ENCODE assay signal across 26 cellular contexts in genomic region chr7:28643369-28644340, GRCh38.
DNase-seq lines count a peak whose midpoint lies in the region; ATAC-seq, FAIRE-seq and TF ChIP-seq lines count a peak whose summit lies in the region.
"Had no signal": no experiment of that assay in that cellular context is flagged by ENCODE, and none has a peak within 500 bp of the region (broad histone marks: within the 10 kb centered on the region; RNA-seq: fewer than 3 reads in every experiment).

No MANE protein-coding gene starts in this region.

- H3K4me1 ChIP-seq in Caco-2 (peaks cover 43% of the 10 kb centered on the region), H9 (ENCODE audit: insufficient read depth, low read length) (peaks cover 9% of the 10 kb centered on the region; the same call in 1 of the 2 replicates), astrocyte (ENCODE audit: insufficient read depth, low read length) (no peaks in the 10 kb centered on the region)

- H3K27ac ChIP-seq in H9 (ENCODE audit: insufficient read length, low read depth, low read length): no peak overlapping the region
- no peak overlapping the region for H3K27ac ChIP-seq in astrocyte (ENCODE audit: low read depth, low read length)
- H3K27ac ChIP-seq: ovary had no signal

- FAIRE-seq in astrocyte (lab: Jason Lieb, UNC): no peak
- FAIRE-seq: endothelial cell of umbilical vein, GM12878 had no signal

- intact Hi-C loops in Caco-2 (cut with micrococcal nuclease; ENCODE audit: unreplicated experiment): no loop called here

- no peak overlapping the region for H3K56ac ChIP-seq in H9 (ENCODE audit: insufficient read length, low read depth, low read length)

- no peak overlapping the region for H3K4me2 ChIP-seq in H9 (ENCODE audit: insufficient read depth, insufficient read length, low read length)
- H3K4me2 ChIP-seq in astrocyte (ENCODE audit: low read length): no peak overlapping the region

- no CpG with 5 or more reads among the region's 3 CpGs for WGBS in H9 (ENCODE audit: extremely low coverage, insufficient read length, low lambda C conversion rate)

- H4K8ac ChIP-seq in H9 (replicated peaks; ENCODE audit: insufficient read length, low read depth, low read length): no peak overlapping the region

- H4K20me1 ChIP-seq in H9 (ENCODE audit: control insufficient read depth, insufficient read depth, insufficient read length): no peaks in the 10 kb centered on the region
- no peaks in the 10 kb centered on the region for H4K20me1 ChIP-seq in astrocyte (ENCODE audit: insufficient read depth, low read length)

- H3K4me1 Mint-ChIP-seq in Caco-2 (ENCODE audit: low read depth, unreplicated experiment) (peaks cover 19% of the 10 kb centered on the region), H9 (peaks cover 16 to 22% of the 10 kb centered on the region in 2 experiments), astrocyte (ENCODE audit: low read depth, unreplicated experiment) (peaks cover 23% of the 10 kb centered on the region)
- H3K4me1 Mint-ChIP-seq: activated CD4-positive, alpha-beta T cell treated with anti-CD3 and anti-CD28 coated beads for 36 hours; central memory CD8-positive, alpha-beta T cell; natural killer cell; stimulated activated effector memory CD8-positive, alpha-beta T cell treated with anti-CD3 and anti-CD28 coated beads, Interleukin-12 subunit alpha, Interleukin-12 subunit beta, amount 100 ng/mL, for 72 hours had no signal

- no peak overlapping the region for H4K5ac ChIP-seq in H9 (ENCODE audit: insufficient read length, low read depth, low read length)

- CTCF ChIA-PET in Caco-2 (lab: Charles Lee): interaction anchor here (0.8 kb wide), 1 partner anchor 231 kb away, joined by 3 read pairs; the partner anchor contains the start of gene CREB5

- H3K27me3 ChIP-seq in Caco-2 (replicated peaks; ENCODE audit: control insufficient read depth, insufficient read depth, low read length) (no peaks in the 10 kb centered on the region), H9 (ENCODE audit: insufficient read depth, low read length) (no peaks in the 10 kb centered on the region), astrocyte (ENCODE audit: insufficient read depth, low read length) (no peaks in the 10 kb centered on the region)
- H3K27me3 ChIP-seq: dorsolateral prefrontal cortex, ovary had no signal

- H3K18ac ChIP-seq in H9 (ENCODE audit: insufficient read length, low read depth, low read length): peak overlapping the region; percentile 30

- no TSS peak for BruUV-seq in Caco-2 (replicated peaks; lab: Mats Ljungman, UMichigan)

- no peaks in the 10 kb centered on the region for H3K23me2 ChIP-seq in H9 (ENCODE audit: insufficient read length, low read depth, low read length, poor library complexity, severe bottlenecking)

- no peak overlapping the region for H2AK5ac ChIP-seq in H9 (ENCODE audit: insufficient read length, low read length)

- DNase-seq in Caco-2 (peak; percentile 62 to 66), H9 (peak; percentile 39), astrocyte (ENCODE audit: low read depth) (no peak), left kidney (ENCODE audit: low read depth, low spot score) (peak; percentile 34), MV-4-11 (lab: John Stamatoyannopoulos, UW) (no peak), COLO668 (lab: John Stamatoyannopoulos, UW; ENCODE audit: unreplicated experiment) (no peak)
- no peak for DNase-seq in stimulated activated CD8-positive, alpha-beta memory T cell treated with anti-CD3 and anti-CD28 coated beads, Interleukin-4, amount 100 ng/mL, for 48 hours
- DNase-seq: ACHN; activated CD4-positive, alpha-beta T cell treated with anti-CD3 and anti-CD28 coated beads for 36 hours; activated gamma-delta T cell; activated T-cell treated with anti-CD3 and anti-CD28 coated beads, Interleukin-2, amount 50 U/mL, for 1 hour; dorsolateral prefrontal cortex; hypothalamus; left ventricle myocardium superior; natural killer cell; NCI-H1436 treated with DMSO at 0.1 percent for 48 hours; NCI-H510A treated with DMSO at 0.1 percent for 48 hours; ovary; Right ventricle myocardium superior; stimulated activated CD4-positive, alpha-beta T cell treated with anti-CD3 and anti-CD28 coated beads, Interleukin-2, amount 100 ng/mL, for 48 hours had no signal

- H3K4me3 ChIP-seq in Caco-2 (ENCODE audit: low read depth, low read length): no peak overlapping the region
- H3K4me3 ChIP-seq in astrocyte (ENCODE audit: insufficient read depth, low read depth, low read length): no peak overlapping the region
- H3K4me3 ChIP-seq: dorsolateral prefrontal cortex, GM12878, ovary had no signal

- TF ChIP-seq CTCF in Caco-2 (IDR thresholded peaks at IDR 0.05; ENCODE audit: insufficient read depth in 1 of 2, low read depth in 1 of 2, low read length in 1 of 2, severe bottlenecking in 1 of 2, unreplicated experiment in 1 of 2) (no peak), H9 (conservative IDR thresholded peaks at IDR 0.05) (no peak), astrocyte (IDR thresholded peaks at IDR 0.05; ENCODE audit: insufficient read depth, low read depth, low read length) (no peak)

- H3K9me3 Mint-ChIP-seq in Caco-2 (ENCODE audit: unreplicated experiment): no peaks in the 10 kb centered on the region
- H3K9me3 Mint-ChIP-seq in H9: no peaks in the 10 kb centered on the region
- H3K9me3 Mint-ChIP-seq in astrocyte (ENCODE audit: unreplicated experiment): peaks cover 2% of the 10 kb centered on the region
- H3K9me3 Mint-ChIP-seq: central memory CD8-positive, alpha-beta T cell; natural killer cell; stimulated activated effector memory CD8-positive, alpha-beta T cell treated with anti-CD3 and anti-CD28 coated beads, Interleukin-12 subunit alpha, Interleukin-12 subunit beta, amount 100 ng/mL, for 72 hours had no signal

- no peak for ATAC-seq in GM21619 (IDR thresholded peaks at IDR 0.05; ENCODE audit: unreplicated experiment)
- ATAC-seq: activated CD4-positive, alpha-beta T cell treated with anti-CD3 and anti-CD28 coated beads for 36 hours; GM12878; left ventricle myocardium superior; natural killer cell; stimulated activated effector memory CD8-positive, alpha-beta T cell treated with anti-CD3 and anti-CD28 coated beads, Interleukin-12 subunit alpha, Interleukin-12 subunit beta, amount 100 ng/mL, for 72 hours had no signal

- H3K79me1 ChIP-seq in H9 (ENCODE audit: insufficient read depth, low read depth, low read length, poor library complexity, severe bottlenecking): no peaks in the 10 kb centered on the region

- no peaks in the 10 kb centered on the region for H3K9me3 ChIP-seq in Caco-2
- no peaks in the 10 kb centered on the region for H3K9me3 ChIP-seq in H9 (ENCODE audit: control insufficient read depth, low read depth, low read length)
- no peaks in the 10 kb centered on the region for H3K9me3 ChIP-seq in astrocyte (ENCODE audit: insufficient read depth, low read depth, low read length)
- H3K9me3 ChIP-seq: ovary had no signal

- H2BK12ac ChIP-seq in H9 (ENCODE audit: insufficient read length, low read depth, low read length): no peak overlapping the region

- POLR2A ChIA-PET in Caco-2 (lab: Charles Lee): interaction anchor here (0.6 kb wide), 1 partner anchor 22 kb away, joined by 4 read pairs; no protein-coding TSS in a partner anchor

- H3K36me3 Mint-ChIP-seq in Caco-2 (ENCODE audit: insufficient read depth, unreplicated experiment) (no peaks in the 10 kb centered on the region), H9 (ENCODE audit: insufficient read depth in 1 of 3, low read depth in 3 of 3) (no peaks in the 10 kb centered on the region), astrocyte (ENCODE audit: low read depth, unreplicated experiment) (no peaks in the 10 kb centered on the region)
- H3K36me3 Mint-ChIP-seq: IgD-negative memory B cell; natural killer cell; stimulated activated effector memory CD8-positive, alpha-beta T cell treated with anti-CD3 and anti-CD28 coated beads, Interleukin-12 subunit alpha, Interleukin-12 subunit beta, amount 100 ng/mL, for 72 hours had no signal

- H3K27me3 Mint-ChIP-seq in Caco-2 (ENCODE audit: insufficient read depth, unreplicated experiment): no peaks in the 10 kb centered on the region
- H3K27me3 Mint-ChIP-seq in H9 (ENCODE audit: low read depth): no peaks in the 10 kb centered on the region
- H3K27me3 Mint-ChIP-seq in astrocyte (ENCODE audit: low read depth, unreplicated experiment): no peaks in the 10 kb centered on the region
- H3K27me3 Mint-ChIP-seq: IgD-negative memory B cell had no signal

- H2BK20ac ChIP-seq in H9 (ENCODE audit: low read depth, low read length, poor library complexity, severe bottlenecking): no peak overlapping the region

- H3K9ac ChIP-seq in H9 (ENCODE audit: extremely low read depth, insufficient read length, low read length): no peak overlapping the region
- no peak overlapping the region for H3K9ac ChIP-seq in astrocyte (ENCODE audit: low read length)

- no peak overlapping the region for H3K4me3 Mint-ChIP-seq in Caco-2 (ENCODE audit: unreplicated experiment)
- no peak overlapping the region for H3K4me3 Mint-ChIP-seq in H9
- H3K4me3 Mint-ChIP-seq in astrocyte (ENCODE audit: unreplicated experiment): no peak overlapping the region
- H3K4me3 Mint-ChIP-seq: activated CD4-positive, alpha-beta T cell treated with anti-CD3 and anti-CD28 coated beads for 36 hours; central memory CD8-positive, alpha-beta T cell; natural killer cell; stimulated activated effector memory CD8-positive, alpha-beta T cell treated with anti-CD3 and anti-CD28 coated beads, Interleukin-12 subunit alpha, Interleukin-12 subunit beta, amount 100 ng/mL, for 72 hours had no signal

- H3K23ac ChIP-seq in H9 (ENCODE audit: insufficient read length, low read depth, low read length): no peak overlapping the region

- H2BK5ac ChIP-seq in H9 (ENCODE audit: insufficient read length, low read length): no peak overlapping the region

- no peaks in the 10 kb centered on the region for H3K36me3 ChIP-seq in Caco-2 (ENCODE audit: control insufficient read depth, insufficient read depth, low read length)
- no peaks in the 10 kb centered on the region for H3K36me3 ChIP-seq in astrocyte (ENCODE audit: insufficient read depth, low read length)
- H3K36me3 ChIP-seq: ovary had no signal

- H3K27ac Mint-ChIP-seq in Caco-2 (ENCODE audit: unreplicated experiment) (peak overlapping the region; percentile 91), H9 (peak overlapping the region in 2 of 3 experiments; percentile 29 to 95; a peak in 3 of 7 replicates), astrocyte (ENCODE audit: unreplicated experiment) (peak overlapping the region; percentile 34)
- H3K27ac Mint-ChIP-seq: activated CD4-positive, alpha-beta T cell treated with anti-CD3 and anti-CD28 coated beads for 36 hours; IgD-negative memory B cell; natural killer cell; stimulated activated effector memory CD8-positive, alpha-beta T cell treated with anti-CD3 and anti-CD28 coated beads, Interleukin-12 subunit alpha, Interleukin-12 subunit beta, amount 100 ng/mL, for 72 hours had no signal

- H4K91ac ChIP-seq in H9 (ENCODE audit: insufficient read length, low read depth, low read length): no peak overlapping the region

- no peak overlapping the region for H3K14ac ChIP-seq in H9 (ENCODE audit: insufficient read depth, low read length)

- no peak overlapping the region for H2BK120ac ChIP-seq in H9 (ENCODE audit: low read depth, low read length, poor library complexity, severe bottlenecking)

- H3T11ph ChIP-seq in H9 (ENCODE audit: low read length): no peak overlapping the region

- H3K79me2 ChIP-seq in H9 (ENCODE audit: insufficient read depth, low read length) (no peaks in the 10 kb centered on the region), astrocyte (ENCODE audit: insufficient read depth, low read length) (no peaks in the 10 kb centered on the region)

- H2BK15ac ChIP-seq in H9 (ENCODE audit: low read depth, low read length): no peak overlapping the region

- H3K4ac ChIP-seq in H9 (ENCODE audit: low read depth, low read length): no peak overlapping the region

- no peak overlapping the region for H2AFZ ChIP-seq in H9 (ENCODE audit: low read length)
- H2AFZ ChIP-seq in astrocyte (ENCODE audit: low read depth, low read length): no peak overlapping the region

Comparison
In these comparisons a context has a peak if more than half of its experiments do, and no peak if none do; other contexts are left out.
1. DNase-seq: peak in Caco-2 (2 of 2), H9 (single experiment) and left kidney (single experiment); none in astrocyte (single experiment), MV-4-11 (single experiment), COLO668 (single experiment) and stimulated activated CD8-positive, alpha-beta memory T cell treated with anti-CD3 and anti-CD28 coated beads, Interleukin-4, amount 100 ng/mL, for 48 hours (single experiment).
2. H3K27ac Mint-ChIP-seq: peak in every context shown above with its lines; median percentile 91 in Caco-2; 62 in H9; 34 in astrocyte.